In the genomic region with DNA sequence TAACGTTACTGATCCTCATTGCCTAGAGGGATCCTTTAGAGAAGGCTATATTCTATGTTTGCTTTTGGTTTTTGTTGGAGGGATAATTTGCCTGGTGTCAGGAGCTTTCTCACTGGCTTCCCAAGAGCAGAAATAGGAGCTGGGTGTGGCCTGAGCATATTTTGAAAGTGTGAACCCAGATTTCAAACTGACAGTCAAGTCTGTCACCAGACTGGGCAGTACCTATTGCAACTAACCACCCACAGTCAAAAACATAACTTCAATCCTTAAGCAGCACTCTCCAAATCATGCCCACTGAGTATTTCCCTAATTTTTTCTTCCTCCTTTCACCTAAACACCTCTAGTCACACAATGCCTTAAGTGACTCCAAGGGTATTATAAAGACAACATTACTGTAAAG, we compare ENCODE assay signal across 15 cellular contexts.
A peak's percentile ranks its signal among the peaks of the same experiment; 100 is the strongest.
DNase-seq lines count a peak whose midpoint lies in the region; ATAC-seq and TF ChIP-seq lines count a peak whose summit lies in the region.
"Had no signal": no experiment of that assay in that cellular context is flagged by ENCODE, and none has a peak within 500 bp of the region (broad histone marks: within the 10 kb centered on the region; RNA-seq: fewer than 3 reads in every experiment).

No MANE protein-coding gene starts in this region.

- intact Hi-C loops in activated B cell treated with CpG ODN at 0.5 μM for 24 hours (cut with micrococcal nuclease) = loop anchor here (1.0 to 10.0 kb wide), 5 partner anchors 27 to 647 kb away; no protein-coding TSS in a partner anchor

- H3K9me3 Mint-ChIP-seq in activated T-cell treated with anti-CD3 and anti-CD28 coated beads, Interleukin-2, amount 50 U/mL, for 72 hours = peaks cover 4 to 6% of the 10 kb centered on the region in 2 donors
- no peaks in the 10 kb centered on the region for H3K9me3 Mint-ChIP-seq in activated B cell treated with CpG ODN at 0.5 μM for 24 hours

- H3K36me3 Mint-ChIP-seq in activated T-cell treated with anti-CD3 and anti-CD28 coated beads, Interleukin-2, amount 50 U/mL, for 72 hours (ENCODE audit: insufficient read depth in 2 of 2) = peaks cover 5 to 8% of the 10 kb centered on the region in 2 donors
- H3K36me3 Mint-ChIP-seq in activated B cell treated with CpG ODN at 0.5 μM for 24 hours (ENCODE audit: low read depth) = peaks cover 66% of the 10 kb centered on the region

- CTCF ChIA-PET in activated B cell treated with CpG ODN at 0.5 μM for 24 hours (lab: Charles Lee) = interaction anchor here (0.9 kb wide), 1 partner anchor 59 kb away, joined by 3 read pairs; no protein-coding TSS in a partner anchor

- peak overlapping the region; percentile 65 to 67 for H3K4me3 Mint-ChIP-seq in activated T-cell treated with anti-CD3 and anti-CD28 coated beads, Interleukin-2, amount 50 U/mL, for 72 hours
- H3K4me3 Mint-ChIP-seq in activated B cell treated with CpG ODN at 0.5 μM for 24 hours = peak overlapping the region; percentile 75
- H3K4me3 Mint-ChIP-seq: activated naive CD4-positive, alpha-beta T cell treated with anti-CD3 and anti-CD28 coated beads for 36 hours; HFFc6; type B pancreatic cell had no signal

- H3K4me1 Mint-ChIP-seq in activated T-cell treated with anti-CD3 and anti-CD28 coated beads, Interleukin-2, amount 50 U/mL, for 72 hours (ENCODE audit: low read depth) = peaks cover 45% of the 10 kb centered on the region
- H3K4me1 Mint-ChIP-seq in activated B cell treated with CpG ODN at 0.5 μM for 24 hours = peaks cover 100% of the 10 kb centered on the region

- H3K27ac Mint-ChIP-seq in activated T-cell treated with anti-CD3 and anti-CD28 coated beads, Interleukin-2, amount 50 U/mL, for 72 hours = peak overlapping the region; percentile 85
- H3K27ac Mint-ChIP-seq in activated B cell treated with CpG ODN at 0.5 μM for 24 hours = peak overlapping the region; percentile 95
- H3K27ac Mint-ChIP-seq: HFFc6, type B pancreatic cell had no signal

- H3K27me3 Mint-ChIP-seq in activated T-cell treated with anti-CD3 and anti-CD28 coated beads, Interleukin-2, amount 50 U/mL, for 72 hours (ENCODE audit: low read depth) = peaks cover 9% of the 10 kb centered on the region
- no peaks in the 10 kb centered on the region for H3K27me3 Mint-ChIP-seq in activated B cell treated with CpG ODN at 0.5 μM for 24 hours

- ATAC-seq in activated T-cell treated with anti-CD3 and anti-CD28 coated beads, Interleukin-2, amount 50 U/mL, for 72 hours (replicated peaks in 1 of 2) = no peak
- ATAC-seq in HG02610 (IDR thresholded peaks at IDR 0.05; ENCODE audit: unreplicated experiment) (peak; percentile 34), activated B cell treated with CpG ODN at 0.5 μM for 24 hours (ENCODE audit: low read depth) (no peak), HG03097 (IDR thresholded peaks at IDR 0.05; ENCODE audit: low FRiP score, unreplicated experiment) (no peak)
- ATAC-seq: K562 had no signal

- TF ChIP-seq CTCF in activated B cell treated with CpG ODN at 0.5 μM for 24 hours (IDR thresholded peaks at IDR 0.05) = no peak

- POLR2A ChIA-PET in activated B cell treated with CpG ODN at 0.5 μM for 24 hours (lab: Charles Lee) = interaction anchor here (0.5 to 1.6 kb wide), 9 partner anchors 42 to 284 kb away, joined by 3 to 8 read pairs (median 4); no protein-coding TSS in a partner anchor

- DNase-seq in activated T-cell treated with anti-CD3 and anti-CD28 coated beads, Interleukin-2, amount 50 U/mL, for 72 hours = no peak
- DNase-seq in activated T-cell treated with anti-CD3 and anti-CD28 coated beads, Interleukin-2, amount 50 U/mL, for 48 hours = no peak
- no peak for DNase-seq in activated B cell treated with CpG ODN at 0.5 μM for 24 hours
- DNase-seq in SKM-1 treated with dmso at 0.1 percent for 144 hours (lab: John Stamatoyannopoulos, UW; ENCODE audit: unreplicated experiment) = no peak
- DNase-seq in DMS53 (lab: John Stamatoyannopoulos, UW) = no peak
- no peak for DNase-seq in effector CD4-positive, alpha-beta T cell
- DNase-seq: activated CD8-positive, alpha-beta memory T cell treated with anti-CD3 and anti-CD28 coated beads for 24 hours; activated naive CD4-positive, alpha-beta T cell treated with anti-CD3 and anti-CD28 coated beads for 36 hours; HFFc6; NCI-H748 treated with DMSO at 0.1 percent for 48 hours; SHP77 had no signal
